ENCODE assay signal across 8 cellular contexts in genomic region chr13:23558675-23559536, GRCh38. TPM values are rescaled to one million over a fixed set of nuclear protein-coding genes. Genes with fewer than 3 reads are reported as not detected.
DNase-seq lines count a peak whose midpoint lies in the region; ATAC-seq and TF ChIP-seq lines count a peak whose summit lies in the region.

No MANE protein-coding gene starts in this region.

- DNase-seq in NCI-H1694 treated with DMSO at 0.1 percent for 48 hours (lab: John Stamatoyannopoulos, UW) (peak; percentile 7), NCI-H1694 (lab: John Stamatoyannopoulos, UW) (no peak), NCI-H2107 treated with DMSO at 0.1 percent for 48 hours (lab: John Stamatoyannopoulos, UW; ENCODE audit: unreplicated experiment) (peak; percentile 70), ascending aorta (ENCODE audit: low spot score in 2 of 2) (no peak), left lung (peak in 1 of 2 donors; percentile 63), aorta (peak in 1 of 2 donors; percentile 52)
- DNase-seq in activated CD8-positive, alpha-beta memory T cell treated with anti-CD3 and anti-CD28 coated beads, Interleukin-2, amount 50 U/mL, for 4 hours = no peak
- no peak for DNase-seq in stimulated activated naive CD4-positive, alpha-beta T cell treated with Interleukin-2 at 50 U/mL for 16 hours (lab: John Stamatoyannopoulos, UW)

- 10 to 20% methylated on average over 13 to 14 of the region's 14 CpGs for WGBS in aorta, 2 donors

- H3K4me1 ChIP-seq in ascending aorta = peaks cover 0 to 3% of the 10 kb centered on the region in 2 donors
- H3K4me1 ChIP-seq in left lung = peaks cover 0 to 7% of the 10 kb centered on the region in 2 donors
- H3K4me1 ChIP-seq in aorta (ENCODE audit: control insufficient read depth in 1 of 2, insufficient read depth in 2 of 2, low read length in 2 of 2) = no peaks in the 10 kb centered on the region

- peak overlapping the region; percentile 4 to 22 for H3K4me3 ChIP-seq in ascending aorta
- H3K4me3 ChIP-seq in left lung = no peak overlapping the region
- H3K4me3 ChIP-seq in aorta (ENCODE audit: low read length in 2 of 2) = peak overlapping the region in 1 of 2 donors; percentile 23

- H3K27me3 ChIP-seq in ascending aorta = no peaks in the 10 kb centered on the region
- no peaks in the 10 kb centered on the region for H3K27me3 ChIP-seq in left lung
- no peaks in the 10 kb centered on the region for H3K27me3 ChIP-seq in aorta (ENCODE audit: control insufficient read depth in 1 of 2, insufficient read depth in 2 of 2, low read length in 1 of 2)

- H3K27ac ChIP-seq in ascending aorta (no peak overlapping the region), left lung (peak overlapping the region; percentile 70 to 88), aorta (ENCODE audit: low read depth in 1 of 2, low read length in 2 of 2) (no peak overlapping the region)

- ATAC-seq in left lung = peak; percentile 87
- peak; percentile 81 for ATAC-seq in aorta (ENCODE audit: low FRiP score)

- H3K9me3 ChIP-seq in ascending aorta (no peaks in the 10 kb centered on the region), left lung (no peaks in the 10 kb centered on the region), aorta (ENCODE audit: control insufficient read depth, low read length) (no peaks in the 10 kb centered on the region)

- TF ChIP-seq CTCF in ascending aorta (IDR thresholded peaks at IDR 0.05) (no peak), left lung (IDR thresholded peaks at IDR 0.05) (no peak)

- intact Hi-C loops in ascending aorta (cut with DNase I) = no loop called here
- intact Hi-C loops in left lung (cut with DNase I) = no loop called here
- intact Hi-C loops in aorta (cut with DNase I) = loop anchor here in 1 of 2 donors (10.0 kb wide), 1 partner anchor 1264 kb away; no protein-coding TSS in a partner anchor

- H3K36me3 ChIP-seq in ascending aorta = no peaks in the 10 kb centered on the region
- H3K36me3 ChIP-seq in left lung = no peaks in the 10 kb centered on the region
- H3K36me3 ChIP-seq in aorta (ENCODE audit: control insufficient read depth in 1 of 2, insufficient read depth in 2 of 2, low read length in 1 of 2) = no peaks in the 10 kb centered on the region

RNA-seq across cellular contexts. Expression of gene TNFRSF19, which starts 11.3 kb away (rescaled TPM):
- 0.85 TPM for total RNA-seq in ascending aorta
- total RNA-seq in left lung = 10 to 100 TPM; 28.1 to 52.1 TPM
- total RNA-seq in aorta = 1 to 10 TPM; 1.6 to 4.3 TPM
- polyA plus RNA-seq in aorta = 1 to 10 TPM in 1 of 2 donors, under 1 TPM in 1; 0.38 to 2.1 TPM

Comparison
In these comparisons a context has a peak if more than half of its experiments do, and no peak if none do; other contexts are left out.
1. DNase-seq: peak in NCI-H1694 treated with DMSO at 0.1 percent for 48 hours (single experiment) and NCI-H2107 treated with DMSO at 0.1 percent for 48 hours (single experiment); none in NCI-H1694 (single experiment), ascending aorta (0 of 2), activated CD8-positive, alpha-beta memory T cell treated with anti-CD3 and anti-CD28 coated beads, Interleukin-2, amount 50 U/mL, for 4 hours (single experiment) and stimulated activated naive CD4-positive, alpha-beta T cell treated with Interleukin-2 at 50 U/mL for 16 hours (single experiment).
2. H3K27ac ChIP-seq: peak in left lung (2 of 2); none in ascending aorta (0 of 2) and aorta (0 of 2).
3. H3K4me3 ChIP-seq: peak in ascending aorta (2 of 2); none in left lung (0 of 2).
4. RNA of gene TNFRSF19, which starts 11.3 kb away (total RNA-seq): 28.1 to 52.1 TPM in left lung; 1.6 to 4.3 TPM in aorta and 0.85 TPM in ascending aorta (single experiment); every median in the first group is over 4 times any median in the second.